ENCODE assay signal across 8 cellular contexts in the genomic region with DNA sequence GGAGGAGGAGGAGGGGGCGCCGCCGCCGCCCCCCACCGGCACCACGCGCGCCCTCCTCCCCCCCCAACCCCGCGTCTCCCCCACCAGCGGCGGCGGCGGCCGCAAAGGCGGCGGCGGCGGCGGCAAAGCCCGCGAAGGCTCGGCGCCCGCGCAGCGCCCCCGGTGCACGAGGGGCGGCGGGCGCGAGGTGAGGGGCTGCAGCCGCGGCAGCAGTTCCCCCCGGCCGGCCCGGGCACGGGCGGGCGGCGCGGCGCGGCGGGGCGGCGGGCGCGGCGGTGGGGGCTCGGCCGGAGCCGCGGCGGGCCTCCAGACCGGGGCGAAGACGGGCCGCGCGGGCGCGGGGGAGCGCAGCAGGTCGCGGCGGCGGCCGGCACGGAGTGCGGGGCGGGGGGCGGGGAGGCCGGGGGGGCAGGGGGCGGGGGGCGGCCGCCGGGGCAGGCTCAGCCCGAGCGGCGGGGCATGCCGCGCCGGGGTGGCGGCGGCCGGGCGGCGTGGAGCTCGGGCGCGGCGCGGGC. TPM values are rescaled to one million over a fixed set of nuclear protein-coding genes. Genes with fewer than 3 reads are reported as not detected.
DNase-seq lines count a peak whose midpoint lies in the region; ATAC-seq and TF ChIP-seq lines count a peak whose summit lies in the region.

No MANE protein-coding gene starts in this region.

- H3K9ac ChIP-seq in adipocyte (ENCODE audit: low read length) (peak overlapping the region; percentile 96), liver (ENCODE audit: low read depth in 1 of 2, low read length in 2 of 2) (peak overlapping the region in 1 of 2 donors; percentile 100)

- peak overlapping the region; percentile 100 for H3K27ac ChIP-seq in liver (ENCODE audit: low read depth in 1 of 2, low read length in 2 of 2)
- H3K27ac ChIP-seq in uterus = peak overlapping the region; percentile 99 to 100

- ATAC-seq in HG03565 (IDR thresholded peaks at IDR 0.05; ENCODE audit: unreplicated experiment) (no peak), HG03342 (IDR thresholded peaks at IDR 0.05; ENCODE audit: unreplicated experiment) (no peak)

- WGBS in liver = under 1% methylated on average over 92 of the region's 95 CpGs

- no peak for TF ChIP-seq RAD21 in liver (IDR thresholded peaks at IDR 0.05)

- H3K4me1 ChIP-seq in adipocyte (ENCODE audit: control insufficient read depth, insufficient read depth, low read length) (peaks cover 31% of the 10 kb centered on the region), liver (ENCODE audit: control insufficient read depth in 4 of 4, insufficient read depth in 4 of 4, low read length in 3 of 4) (peaks cover 8 to 42% (median 22%) of the 10 kb centered on the region in 4 donors), uterus (peaks cover 6 to 7% of the 10 kb centered on the region in 2 donors)

- DNase-seq in stimulated activated CD4-positive, alpha-beta T cell treated with anti-CD3 and anti-CD28 coated beads, Interleukin-4, amount 100 ng/mL, for 24 hours = peak; percentile 7
- DNase-seq in stimulated activated CD4-positive, alpha-beta T cell treated with anti-CD3 and anti-CD28 coated beads, Interleukin-12 subunit alpha, Interleukin-12 subunit beta, amount 100 ng/mL, for 4 hours = no peak
- peak; percentile 60 for DNase-seq in adipocyte (ENCODE audit: low read depth)
- DNase-seq in uterus = no peak
- DNase-seq in C1 segment of cervical spinal cord (lab: John Stamatoyannopoulos, UW) = no peak

- H3K9me3 ChIP-seq in adipocyte (ENCODE audit: control insufficient read depth, low read length) = no peaks in the 10 kb centered on the region
- H3K9me3 ChIP-seq in liver (ENCODE audit: control insufficient read depth in 4 of 4, low read length in 3 of 4) = no peaks in the 10 kb centered on the region
- no peaks in the 10 kb centered on the region for H3K9me3 ChIP-seq in uterus

- TF ChIP-seq POLR2A in uterus (IDR thresholded peaks at IDR 0.05) = no peak

- peak overlapping the region; percentile 90 for H3K4me3 ChIP-seq in adipocyte (ENCODE audit: low read length)
- peak overlapping the region; percentile 75 to 98 (median 94) for H3K4me3 ChIP-seq in liver (ENCODE audit: low read depth in 1 of 3, low read length in 3 of 3)
- peak overlapping the region; percentile 53 to 54 for H3K4me3 ChIP-seq in uterus

- H3K27me3 ChIP-seq in adipocyte (replicated peaks; ENCODE audit: control insufficient read depth, insufficient read depth, low read length) (no peaks in the 10 kb centered on the region), liver (ENCODE audit: control insufficient read depth in 4 of 4, insufficient read depth in 4 of 4, low read length in 3 of 4) (no peaks in the 10 kb centered on the region), uterus (no peaks in the 10 kb centered on the region)

- intact Hi-C loops in uterus (cut with DNase I; ENCODE audit: low total_unique reads) = loop anchor here (2.0 to 10.0 kb wide), 6 partner anchors 75 to 465 kb away; no protein-coding TSS in a partner anchor

- H3K36me3 ChIP-seq in adipocyte (ENCODE audit: control insufficient read depth, insufficient read depth, low read length, severe bottlenecking) (peaks cover 33% of the 10 kb centered on the region), liver (ENCODE audit: control insufficient read depth in 4 of 4, insufficient read depth in 3 of 4, low read depth in 1 of 4, low read length in 3 of 4) (peaks cover 0 to 11% (median under 1%) of the 10 kb centered on the region in 4 donors), uterus (no peaks in the 10 kb centered on the region)

- TF ChIP-seq CTCF in liver (IDR thresholded peaks at IDR 0.05; ENCODE audit: low read depth, low read length, missing input control) (no peak), uterus (IDR thresholded peaks at IDR 0.05) (no peak)

TF ChIP-seq in liver, 16 proteins besides CTCF, POLR2A, EP300 and RAD21:
- TF ChIP-seq RXRA (IDR thresholded peaks at IDR 0.05) (no peak), HNF4A (conservative IDR thresholded peaks at IDR 0.05) (no peak), HNF4G (IDR thresholded peaks at IDR 0.05) (no peak), REST (IDR thresholded peaks at IDR 0.05) (no peak), EGR1 (IDR thresholded peaks at IDR 0.05; ENCODE audit: low read depth in 2 of 2) (no peak), FOXA2 (IDR thresholded peaks at IDR 0.05) (no peak), JUND (IDR thresholded peaks at IDR 0.05) (no peak), TAF1 (conservative IDR thresholded peaks at IDR 0.05) (no peak), NR2F2 (IDR thresholded peaks at IDR 0.05) (no peak), GABPA (IDR thresholded peaks at IDR 0.05 in 1 of 2, conservative IDR thresholded peaks at IDR 0.05 in 1 of 2) (no peak), ATF3 (IDR thresholded peaks at IDR 0.05) (no peak), MAX (IDR thresholded peaks at IDR 0.05) (no peak), FOXA1 (IDR thresholded peaks at IDR 0.05) (no peak), SP1 (IDR thresholded peaks at IDR 0.05) (no peak), YY1 (IDR thresholded peaks at IDR 0.05) (no peak)
- TF ChIP-seq, protein P1, sequence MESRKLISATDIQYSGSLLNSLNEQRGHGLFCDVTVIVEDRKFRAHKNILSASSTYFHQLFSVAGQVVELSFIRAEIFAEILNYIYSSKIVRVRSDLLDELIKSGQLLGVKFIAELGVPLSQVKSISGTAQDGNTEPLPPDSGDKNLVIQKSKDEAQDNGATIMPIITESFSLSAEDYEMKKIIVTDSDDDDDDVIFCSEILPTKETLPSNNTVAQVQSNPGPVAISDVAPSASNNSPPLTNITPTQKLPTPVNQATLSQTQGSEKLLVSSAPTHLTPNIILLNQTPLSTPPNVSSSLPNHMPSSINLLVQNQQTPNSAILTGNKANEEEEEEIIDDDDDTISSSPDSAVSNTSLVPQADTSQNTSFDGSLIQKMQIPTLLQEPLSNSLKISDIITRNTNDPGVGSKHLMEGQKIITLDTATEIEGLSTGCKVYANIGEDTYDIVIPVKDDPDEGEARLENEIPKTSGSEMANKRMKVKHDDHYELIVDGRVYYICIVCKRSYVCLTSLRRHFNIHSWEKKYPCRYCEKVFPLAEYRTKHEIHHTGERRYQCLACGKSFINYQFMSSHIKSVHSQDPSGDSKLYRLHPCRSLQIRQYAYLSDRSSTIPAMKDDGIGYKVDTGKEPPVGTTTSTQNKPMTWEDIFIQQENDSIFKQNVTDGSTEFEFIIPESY (IDR thresholded peaks at IDR 0.05) = no peak

RNA-seq across cellular contexts. Expression of gene IRF2BP2, which starts 0.4 kb away (rescaled TPM):
- total RNA-seq in liver (10 to 100 TPM; 31.5 to 48.2 TPM), uterus (100 to 1,000 TPM in 3 of 4 donors, 10 to 100 TPM in 1; 56.8 to 182 (median 124) TPM)
- 10 to 100 TPM; 22.2 to 39.3 TPM for polyA plus RNA-seq in liver

Comparison
In these comparisons a context has a peak if more than half of its experiments do, and no peak if none do; other contexts are left out.
1. DNase-seq: peak in stimulated activated CD4-positive, alpha-beta T cell treated with anti-CD3 and anti-CD28 coated beads, Interleukin-4, amount 100 ng/mL, for 24 hours (single experiment) and adipocyte (single experiment); none in stimulated activated CD4-positive, alpha-beta T cell treated with anti-CD3 and anti-CD28 coated beads, Interleukin-12 subunit alpha, Interleukin-12 subunit beta, amount 100 ng/mL, for 4 hours (single experiment), uterus (0 of 2) and C1 segment of cervical spinal cord (0 of 14).
2. Peak in every context shown above with its lines, with median percentiles within 50 percentile points of each other: H3K4me3 ChIP-seq.